8 cellular contexts compared by ENCODE assay signal in the genomic region with DNA sequence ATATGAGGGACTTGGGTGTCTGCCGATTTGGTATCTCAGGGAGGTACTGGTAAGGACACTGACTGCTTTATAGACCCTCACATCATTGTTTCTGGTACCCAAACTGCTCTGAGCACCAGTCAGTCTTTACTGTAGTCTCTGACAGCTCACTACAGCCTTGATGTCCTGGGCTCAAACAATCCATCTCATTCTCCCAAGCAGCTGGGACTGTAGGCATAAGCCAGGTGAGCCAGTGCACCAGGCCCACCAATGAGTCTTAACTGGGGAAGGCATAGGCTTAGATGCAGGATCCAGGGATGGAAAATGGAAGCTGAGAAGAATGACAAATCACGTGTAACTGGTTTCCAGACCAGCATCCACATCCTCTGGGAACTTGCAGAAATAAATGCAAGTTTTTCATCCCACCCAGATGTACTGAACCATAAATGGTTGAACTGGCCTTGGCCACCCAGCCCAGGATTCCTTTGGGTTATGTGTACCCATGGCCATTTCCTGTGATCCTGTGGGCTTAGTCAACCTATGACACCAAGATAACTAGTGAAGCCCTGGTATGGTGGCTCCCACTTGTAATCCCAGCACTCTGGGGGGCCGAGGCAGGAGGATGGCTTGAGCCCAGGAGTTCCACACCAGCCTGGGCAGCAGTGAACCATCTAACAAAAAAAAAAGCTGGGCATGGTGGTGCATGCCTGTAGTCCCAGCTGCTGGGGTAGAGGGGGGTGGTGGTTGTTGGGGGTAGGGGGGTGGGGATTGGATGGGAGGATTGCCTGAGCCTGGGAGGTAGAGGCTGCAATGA. TPM values are rescaled to one million over a fixed set of nuclear protein-coding genes. Genes with fewer than 3 reads are reported as not detected.
DNase-seq lines count a peak whose midpoint lies in the region; ATAC-seq and TF ChIP-seq lines count a peak whose summit lies in the region.

No MANE protein-coding gene starts in this region.

- H3K56ac ChIP-seq in mesendoderm (ENCODE audit: low read length): no peak overlapping the region

- H3K36me3 ChIP-seq in DND-41 (ENCODE audit: insufficient read depth, low read length) (peaks cover 80% of the 10 kb centered on the region), mesendoderm (ENCODE audit: control insufficient read depth, insufficient read depth, low read length) (peaks cover 23% of the 10 kb centered on the region)

- H3K9ac ChIP-seq in DND-41 (ENCODE audit: low read depth, low read length) (no peak overlapping the region), mesendoderm (ENCODE audit: low read length) (no peak overlapping the region)

- no peaks in the 10 kb centered on the region for H3K79me1 ChIP-seq in mesendoderm (ENCODE audit: low read length)

- H2BK120ac ChIP-seq in mesendoderm (ENCODE audit: low read depth, low read length): no peak overlapping the region

- peak; percentile 31 for ATAC-seq in DND-41 (ENCODE audit: insufficient read depth, low read depth)

- no peak overlapping the region for H2AK5ac ChIP-seq in mesendoderm (ENCODE audit: low read length)

- WGBS in mesendoderm (ENCODE audit: extremely low coverage, insufficient coverage, low lambda C conversion rate): no CpG with 5 or more reads among the region's 3 CpGs

- H3K27me3 Mint-ChIP-seq in activated naive CD8-positive, alpha-beta T cell: no peaks in the 10 kb centered on the region

- H3K27me3 ChIP-seq in DND-41 (ENCODE audit: insufficient read depth, low read length, poor library complexity): no peaks in the 10 kb centered on the region
- no peaks in the 10 kb centered on the region for H3K27me3 ChIP-seq in mesendoderm (ENCODE audit: insufficient read depth, low read length, poor library complexity)

- no peak overlapping the region for H4K5ac ChIP-seq in mesendoderm (ENCODE audit: low read length)

- no peak overlapping the region for H4K8ac ChIP-seq in mesendoderm (ENCODE audit: low read depth, low read length)

- H3K4me2 ChIP-seq in DND-41 (ENCODE audit: insufficient read depth, low read length) (peak overlapping the region; percentile 18; the same call in 1 of the 2 replicates), mesendoderm (ENCODE audit: low read length) (no peak overlapping the region)

- H3K18ac ChIP-seq in mesendoderm (ENCODE audit: low read length): no peak overlapping the region

- H3K9me3 Mint-ChIP-seq in activated naive CD8-positive, alpha-beta T cell (ENCODE audit: low read depth): no peaks in the 10 kb centered on the region

- H3K9me3 ChIP-seq in DND-41 (ENCODE audit: insufficient read depth, low read length, severe bottlenecking): no peaks in the 10 kb centered on the region

- peaks cover 61% of the 10 kb centered on the region for H4K20me1 ChIP-seq in DND-41 (ENCODE audit: insufficient read depth, low read length)

- H3K23ac ChIP-seq in mesendoderm (ENCODE audit: low read length): no peak overlapping the region

- TF ChIP-seq CTCF in DND-41 (IDR thresholded peaks at IDR 0.05; ENCODE audit: borderline replicate concordance, extremely low read depth, low read length, poor library complexity, severe bottlenecking): no peak

- peaks cover 10% of the 10 kb centered on the region for H3K36me3 Mint-ChIP-seq in activated naive CD8-positive, alpha-beta T cell

- H2BK15ac ChIP-seq in mesendoderm (replicated peaks; ENCODE audit: low read depth): no peak overlapping the region

- no peak overlapping the region for H3K4me3 ChIP-seq in DND-41 (ENCODE audit: low read depth in 1 of 2, low read length in 2 of 2)
- no peak overlapping the region for H3K4me3 ChIP-seq in mesendoderm (ENCODE audit: low read length)

- peaks cover 46% of the 10 kb centered on the region for H3K4me1 Mint-ChIP-seq in activated naive CD8-positive, alpha-beta T cell (ENCODE audit: low read depth)

- DNase-seq in DND-41 (peak; percentile 60), HK-2 (ENCODE audit: unreplicated experiment) (peak; percentile 76), mesendoderm (peak; percentile 77), NCI-H1436 treated with DMSO at 0.1 percent for 48 hours (lab: John Stamatoyannopoulos, UW) (no peak), NCI-H226 (no peak), cortex of kidney (lab: John Stamatoyannopoulos, UW) (no peak), NCI-H187 (lab: John Stamatoyannopoulos, UW) (no peak)

- no peak overlapping the region for H2AFZ ChIP-seq in DND-41 (ENCODE audit: low read depth, low read length)

- no peak overlapping the region for H3K4ac ChIP-seq in mesendoderm (ENCODE audit: low read depth, low read length)

- H3K27ac Mint-ChIP-seq in activated naive CD8-positive, alpha-beta T cell: peak overlapping the region; percentile 78

- H2BK5ac ChIP-seq in mesendoderm (ENCODE audit: low read length): no peak overlapping the region

- peaks cover 53% of the 10 kb centered on the region for H3K79me2 ChIP-seq in DND-41 (ENCODE audit: insufficient read depth, low read length)
- peaks cover 30% of the 10 kb centered on the region for H3K79me2 ChIP-seq in mesendoderm (ENCODE audit: control insufficient read depth, insufficient read depth, low read length)

- H3K27ac ChIP-seq in DND-41 (ENCODE audit: low read length) (peak overlapping the region; percentile 48; the same call in 1 of the 2 replicates), mesendoderm (ENCODE audit: low read depth, low read length) (no peak overlapping the region)

- H3K4me3 Mint-ChIP-seq in activated naive CD8-positive, alpha-beta T cell: no peak overlapping the region

- H3K4me1 ChIP-seq in DND-41 (ENCODE audit: insufficient read depth, low read length) (peaks cover 33% of the 10 kb centered on the region), mesendoderm (ENCODE audit: control insufficient read depth, low read depth, low read length) (no peaks in the 10 kb centered on the region)

RNA-seq across cellular contexts. Expression of a gene that starts 5.8 kb away (rescaled TPM):
- polyA plus RNA-seq in mesendoderm (2013, experiment 1 of 2): 1,956 TPM
- 1,954 TPM for polyA plus RNA-seq in mesendoderm (2013, experiment 2 of 2)

RNA-seq across cellular contexts. Expression of a gene that starts 8.8 kb away (rescaled TPM):
- 30.4 TPM for polyA plus RNA-seq in mesendoderm (2013, experiment 1 of 2)
- polyA plus RNA-seq in mesendoderm (2013, experiment 2 of 2): 29.4 TPM

RNA-seq across cellular contexts. Expression of a gene that starts 16.6 kb away (rescaled TPM):
- polyA plus RNA-seq in mesendoderm (2013, experiment 1 of 2): 70.7 TPM
- 68.2 TPM for polyA plus RNA-seq in mesendoderm (2013, experiment 2 of 2)

RNA-seq across cellular contexts. Expression of a gene that starts 18.4 kb away (rescaled TPM):
- polyA plus RNA-seq in mesendoderm (2013, experiment 1 of 2): 285 TPM
- 254 TPM for polyA plus RNA-seq in mesendoderm (2013, experiment 2 of 2)

RNA-seq across cellular contexts. Expression of a gene that starts 35.1 kb away (rescaled TPM):
- 49.8 TPM for polyA plus RNA-seq in mesendoderm (2013, experiment 1 of 2)
- polyA plus RNA-seq in mesendoderm (2013, experiment 2 of 2): 49.7 TPM

Comparison
In these comparisons a context has a peak if more than half of its experiments do, and no peak if none do; other contexts are left out.
1. DNase-seq: peak in DND-41 (single experiment), HK-2 (single experiment) and mesendoderm (single experiment); none in NCI-H1436 treated with DMSO at 0.1 percent for 48 hours (single experiment), NCI-H226 (single experiment), cortex of kidney (single experiment) and NCI-H187 (0 of 2).